ENCODE assay signal across 14 cellular contexts in the genomic region with DNA sequence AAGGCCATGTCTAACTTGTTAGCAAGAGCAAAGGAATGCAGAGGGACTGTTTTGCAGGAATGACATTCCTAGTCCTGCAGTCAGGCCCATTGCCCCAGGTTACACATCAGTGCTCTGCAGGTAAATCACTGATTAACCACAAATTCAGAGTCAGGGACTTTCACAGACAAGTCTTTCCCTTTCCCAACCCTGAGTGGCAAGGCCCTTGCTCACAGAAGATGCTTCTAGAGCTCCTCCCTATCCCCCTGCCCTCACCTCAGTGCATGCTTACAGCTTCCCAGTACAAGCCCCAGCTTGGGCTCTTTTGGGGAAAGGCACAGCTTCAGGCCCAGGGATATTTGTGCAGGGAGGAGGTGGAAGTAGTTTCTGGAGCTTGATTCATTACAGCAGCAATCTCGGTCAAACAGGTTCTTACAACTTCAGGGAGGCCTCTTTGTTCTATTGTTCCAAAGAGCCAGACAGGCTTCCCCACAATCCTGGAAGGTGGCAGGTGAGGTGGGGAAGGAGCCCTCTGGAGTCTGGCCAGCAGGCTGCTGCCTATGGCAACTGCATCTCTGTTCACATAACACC. TPM values are rescaled to one million over a fixed set of nuclear protein-coding genes. Genes with fewer than 3 reads are reported as not detected.
DNase-seq lines count a peak whose midpoint lies in the region; ATAC-seq, FAIRE-seq and TF ChIP-seq lines count a peak whose summit lies in the region.
"Had no signal": no experiment of that assay in that cellular context is flagged by ENCODE, and none has a peak within 500 bp of the region (broad histone marks: within the 10 kb centered on the region; RNA-seq: fewer than 3 reads in every experiment).

No MANE protein-coding gene starts in this region.

- H4K91ac ChIP-seq in H1 (replicated peaks; ENCODE audit: insufficient read length, low read length), result no peak overlapping the region

- no peak overlapping the region for H2BK15ac ChIP-seq in H1 (ENCODE audit: low read length)
- H2BK15ac ChIP-seq in mesendoderm (replicated peaks; ENCODE audit: low read depth), result no peak overlapping the region

- no peaks in the 10 kb centered on the region for H3K79me2 ChIP-seq in H1 (ENCODE audit: control insufficient read depth in 1 of 2, insufficient read depth in 2 of 2, low read length in 2 of 2)
- no peaks in the 10 kb centered on the region for H3K79me2 ChIP-seq in mesendoderm (ENCODE audit: control insufficient read depth, insufficient read depth, low read length)

- H3K4me3 Mint-ChIP-seq in Calu3 (ENCODE audit: low read depth, unreplicated experiment) (peak overlapping the region; percentile 35), nephron progenitor cell (no peak overlapping the region)

- H3K4me2 ChIP-seq in H1 (ENCODE audit: insufficient read depth in 1 of 2, low read depth in 2 of 2, low read length in 2 of 2) (no peak overlapping the region; a peak in 1 of 4 replicates), mesendoderm (ENCODE audit: low read length) (no peak overlapping the region)

- no peaks in the 10 kb centered on the region for H3K23me2 ChIP-seq in H1 (ENCODE audit: low read depth, low read length)

- H3K27ac Mint-ChIP-seq in Calu3 (ENCODE audit: unreplicated experiment) (peak overlapping the region; percentile 78), nephron progenitor cell (no peak overlapping the region)

- no peak overlapping the region for H2AFZ ChIP-seq in H1 (ENCODE audit: low read length)

- peaks cover 35% of the 10 kb centered on the region for H3K4me1 Mint-ChIP-seq in Calu3 (ENCODE audit: low read depth, unreplicated experiment)
- peaks cover 34% of the 10 kb centered on the region for H3K4me1 Mint-ChIP-seq in nephron progenitor cell

- no peak overlapping the region for H2BK12ac ChIP-seq in H1 (ENCODE audit: low read depth, low read length)

- 100% methylated on average over 1 of the region's 1 CpG; no CpG with 5 or more reads in 1 of the 2 experiments for WGBS in H1 (ENCODE audit: extremely low coverage in 1 of 2, insufficient coverage in 1 of 2, insufficient read length in 1 of 2, insufficient replicate concordance in 2 of 2, low coverage in 1 of 2, low lambda C conversion rate in 2 of 2, missing lambda C conversion rate in 1 of 2), 2 experiments
- no CpG with 5 or more reads among the region's 1 CpG for WGBS in mesendoderm (ENCODE audit: extremely low coverage, insufficient coverage, low lambda C conversion rate)

- H3K9me3 Mint-ChIP-seq in Calu3 (ENCODE audit: low read depth, unreplicated experiment), result no peaks in the 10 kb centered on the region
- H3K9me3 Mint-ChIP-seq in nephron progenitor cell, result no peaks in the 10 kb centered on the region

- DNase-seq in Calu3 (peak; percentile 86), NCI-H2029 treated with DMSO at 0.1 percent for 48 hours (lab: John Stamatoyannopoulos, UW) (peak; percentile 25), H1 (ENCODE audit: low read depth in 1 of 2, low spot score in 2 of 2) (no peak), mesendoderm (peak; percentile 94), nephron progenitor cell (no peak)
- no peak for DNase-seq in activated naive CD4-positive, alpha-beta T cell (lab: John Stamatoyannopoulos, UW)
- DNase-seq: activated CD8-positive, alpha-beta memory T cell treated with anti-CD3 and anti-CD28 coated beads, Interleukin-2, amount 50 U/mL, for 48 hours; NCI-H1436 treated with DMSO at 0.1 percent for 48 hours; right cardiac atrium; stimulated activated CD4-positive, alpha-beta T cell treated with anti-CD3 and anti-CD28 coated beads, Interleukin-4, amount 100 ng/mL, for 4 hours; stimulated activated naive CD4-positive, alpha-beta T cell had no signal

- H3K14ac ChIP-seq in H1 (ENCODE audit: insufficient read length), result no peak overlapping the region

- H3K4me1 ChIP-seq in H1 (replicated peaks in 1 of 4; ENCODE audit: control insufficient read depth in 3 of 4, insufficient read depth in 4 of 4, low read length in 3 of 4) (peaks cover 0 to 4% (median 0%) of the 10 kb centered on the region in 4 experiments; a peak in 3 of 7 replicates), mesendoderm (ENCODE audit: control insufficient read depth, low read depth, low read length) (peaks cover 2% of the 10 kb centered on the region)

- TF ChIP-seq POLR2A in H1 (IDR thresholded peaks at IDR 0.05; ENCODE audit: control extremely low read depth in 1 of 2, low read depth in 2 of 2, low read length in 2 of 2), result no peak

- H3K27me3 Mint-ChIP-seq in Calu3 (ENCODE audit: unreplicated experiment) (no peaks in the 10 kb centered on the region), nephron progenitor cell (ENCODE audit: low read depth, poor library complexity) (no peaks in the 10 kb centered on the region)

- no TSS peak for BruUV-seq in Calu3 (replicated peaks; lab: Mats Ljungman, UMichigan)

- H4K5ac ChIP-seq in H1 (ENCODE audit: insufficient read length, low read depth, low read length) (no peak overlapping the region), mesendoderm (ENCODE audit: low read length) (no peak overlapping the region)

- POLR2A ChIA-PET in H1 (lab: Charles Lee; ENCODE audit: partially characterized antibody), result no interaction called here

- intact Hi-C loops in Calu3 (cut with micrococcal nuclease; ENCODE audit: unreplicated experiment), result loop anchor here (2.0 to 5.0 kb wide), 2 partner anchors 106 to 268 kb away; no protein-coding TSS in a partner anchor

- no peak overlapping the region for H2BK5ac ChIP-seq in H1 (ENCODE audit: low read depth, low read length)
- no peak overlapping the region for H2BK5ac ChIP-seq in mesendoderm (ENCODE audit: low read length)

- no peak for TF ChIP-seq EP300 in H1 (IDR thresholded peaks at IDR 0.05; ENCODE audit: borderline replicate concordance in 1 of 2, low read depth in 2 of 2, low read length in 2 of 2)

- H2BK120ac ChIP-seq in H1 (replicated peaks; ENCODE audit: low read depth, low read length) (no peak overlapping the region), mesendoderm (ENCODE audit: low read depth, low read length) (no peak overlapping the region)

- ATAC-seq in HG02885 (IDR thresholded peaks at IDR 0.05; ENCODE audit: poor library complexity, unreplicated experiment), result no peak
- ATAC-seq in HG02642 (IDR thresholded peaks at IDR 0.05; ENCODE audit: poor library complexity, unreplicated experiment), result no peak
- ATAC-seq: right cardiac atrium had no signal

- CTCF ChIA-PET in Calu3 (lab: Charles Lee) (interaction anchor here (0.6 to 1.7 kb wide), 5 partner anchors 8 to 652 kb away, joined by 3 to 10 read pairs (median 3); no protein-coding TSS in a partner anchor), H1 (lab: Charles Lee; ENCODE audit: partially characterized antibody) (interaction anchor here (0.6 to 18.6 kb wide), 13 partner anchors 8 to 267 kb away, joined by 3 to 370 read pairs (median 6); a partner anchor contains a TSS)

- H3K9ac ChIP-seq in H1 (replicated peaks in 1 of 4; ENCODE audit: extremely low read depth in 1 of 4, low read depth in 3 of 4, low read length in 3 of 4) (no peak overlapping the region), mesendoderm (ENCODE audit: low read length) (no peak overlapping the region)

- H3K27me3 ChIP-seq in H1 (replicated peaks in 1 of 4; ENCODE audit: control insufficient read depth in 3 of 4, extremely low read depth in 1 of 4, insufficient read depth in 3 of 4, low read length in 3 of 4) (no peaks in the 10 kb centered on the region), mesendoderm (ENCODE audit: insufficient read depth, low read length, poor library complexity) (no peaks in the 10 kb centered on the region)

- H3K4ac ChIP-seq in H1 (replicated peaks; ENCODE audit: insufficient read length, low read depth, low read length), result no peak overlapping the region
- no peak overlapping the region for H3K4ac ChIP-seq in mesendoderm (ENCODE audit: low read depth, low read length)

- H3K18ac ChIP-seq in H1 (ENCODE audit: extremely low read depth, low read length) (no peak overlapping the region), mesendoderm (ENCODE audit: low read length) (no peak overlapping the region)

- no peaks in the 10 kb centered on the region for H3K79me1 ChIP-seq in H1 (ENCODE audit: low read depth, low read length)
- H3K79me1 ChIP-seq in mesendoderm (ENCODE audit: low read length), result no peaks in the 10 kb centered on the region

- H3K56ac ChIP-seq in H1 (replicated peaks; ENCODE audit: insufficient read length, low read depth, low read length) (no peak overlapping the region), mesendoderm (ENCODE audit: low read length) (peak overlapping the region; percentile 11)

- H2BK20ac ChIP-seq in H1 (ENCODE audit: low read length), result no peak overlapping the region

- H3K9me3 ChIP-seq in H1 (ENCODE audit: insufficient read depth in 2 of 2, low read depth in 1 of 2, low read length in 1 of 2), result no peaks in the 10 kb centered on the region

- H3K36me3 Mint-ChIP-seq in Calu3 (ENCODE audit: insufficient read depth, unreplicated experiment) (peaks cover 10% of the 10 kb centered on the region), nephron progenitor cell (ENCODE audit: low read depth) (no peaks in the 10 kb centered on the region)

- H2AK5ac ChIP-seq in H1 (ENCODE audit: low read depth, low read length), result no peak overlapping the region
- H2AK5ac ChIP-seq in mesendoderm (ENCODE audit: low read length), result no peak overlapping the region

- no peak for TF ChIP-seq CTCF in Calu3 (IDR thresholded peaks at IDR 0.05; ENCODE audit: unreplicated experiment)
- TF ChIP-seq CTCF in H1 (IDR thresholded peaks at IDR 0.05; ENCODE audit: control extremely low read depth in 1 of 3, insufficient read depth in 1 of 3, low read depth in 1 of 3, low read length in 3 of 3), result no peak
- no peak for TF ChIP-seq CTCF in nephron progenitor cell (IDR thresholded peaks at IDR 0.05)

- H3K27ac ChIP-seq in H1 (ENCODE audit: low read depth, low read length) (no peak overlapping the region), mesendoderm (ENCODE audit: low read depth, low read length) (no peak overlapping the region)

- H3K36me3 ChIP-seq in H1 (ENCODE audit: control insufficient read depth in 2 of 4, insufficient read depth in 4 of 4, low read length in 3 of 4) (no peaks in the 10 kb centered on the region), mesendoderm (ENCODE audit: control insufficient read depth, insufficient read depth, low read length) (no peaks in the 10 kb centered on the region)

- H3K4me3 ChIP-seq in H1 (ENCODE audit: extremely low read depth in 1 of 4, insufficient read depth in 2 of 4, low read depth in 3 of 4, low read length in 4 of 4) (no peak overlapping the region), mesendoderm (ENCODE audit: low read length) (no peak overlapping the region)

- H4K8ac ChIP-seq in H1 (ENCODE audit: extremely low read depth, insufficient read depth, low read length) (no peak overlapping the region), mesendoderm (ENCODE audit: low read depth, low read length) (no peak overlapping the region)

- FAIRE-seq in H1 (lab: Jason Lieb, UNC), result peak; percentile 32

- no peaks in the 10 kb centered on the region for H4K20me1 ChIP-seq in H1 (replicated peaks in 1 of 2; ENCODE audit: control insufficient read depth in 1 of 2, insufficient read depth in 2 of 2, low read length in 2 of 2)

- TF ChIP-seq RAD21 in H1 (IDR thresholded peaks at IDR 0.05 in 1 of 2, conservative IDR thresholded peaks at IDR 0.05 in 1 of 2; ENCODE audit: low read depth in 2 of 2, low read length in 2 of 2), result no peak; a peak in 1 of 4 replicates

- H3K23ac ChIP-seq in H1 (ENCODE audit: insufficient read length), result no peak overlapping the region
- no peak overlapping the region for H3K23ac ChIP-seq in mesendoderm (ENCODE audit: low read length)

RNA-seq across cellular contexts. Expression of a gene that starts 53.9 kb away (rescaled TPM):
- not detected in 2 replicates for total RNA-seq in Calu3 (2022)
- total RNA-seq in H1 (2021; fragmentation: NEBNext Ultra II Directional; extraction: Animal tissue kit (Norgen Biotek cat#: 25700)), result not detected in 2 replicates
- polyA plus RNA-seq in H1 (2011; rRNA removed), result not detected in 2 replicates
- polyA plus RNA-seq in H1 (2011; cell fraction: cytosol; rRNA removed), result not detected
- polyA plus RNA-seq in H1 (2011; cell fraction: nucleus; rRNA removed), result not detected
- polyA plus RNA-seq in H1 (2012, experiment 1 of 2), result not detected in 4 replicates
- polyA plus RNA-seq in H1 (2012, experiment 2 of 2), result not detected
- polyA plus RNA-seq in H1 (2013, experiment 1 of 2), result not detected
- not detected for polyA plus RNA-seq in H1 (2013, experiment 2 of 2)
- not detected in 2 replicates for polyA minus RNA-seq in H1 (2011; rRNA and poly(A)+ RNA removed)
- polyA minus RNA-seq in H1 (2011; cell fraction: cytosol; rRNA and poly(A)+ RNA removed), result not detected
- not detected for polyA minus RNA-seq in H1 (2011; cell fraction: nucleus; rRNA and poly(A)+ RNA removed)
- not detected for polyA plus RNA-seq in mesendoderm (2013, experiment 1 of 2)
- polyA plus RNA-seq in mesendoderm (2013, experiment 2 of 2), result 0.01 TPM
- total RNA-seq: mononuclear cell had no signal

Comparison
In these comparisons a context has a peak if more than half of its experiments do, and no peak if none do; other contexts are left out.
1. DNase-seq: peak in Calu3 (single experiment), NCI-H2029 treated with DMSO at 0.1 percent for 48 hours (single experiment) and mesendoderm (single experiment); none in H1 (0 of 2), nephron progenitor cell (single experiment) and activated naive CD4-positive, alpha-beta T cell (0 of 4).